ENCODE assay signal across 10 cellular contexts in genomic region chr12:11731042-11731357, GRCh38.
A peak's percentile ranks its signal among the peaks of the same experiment; 100 is the strongest.
DNase-seq lines count a peak whose midpoint lies in the region; ATAC-seq and TF ChIP-seq lines count a peak whose summit lies in the region.
"Had no signal": no experiment of that assay in that cellular context is flagged by ENCODE, and none has a peak within 500 bp of the region (broad histone marks: within the 10 kb centered on the region; RNA-seq: fewer than 3 reads in every experiment).

No MANE protein-coding gene starts in this region.

- TF ChIP-seq CTCF in CD4-positive, alpha-beta T cell (IDR thresholded peaks at IDR 0.05), result no peak
- TF ChIP-seq CTCF in MM.1S (IDR thresholded peaks at IDR 0.05; ENCODE audit: low read length) (no peak), colonic mucosa (IDR thresholded peaks at IDR 0.05) (no peak), prostate gland (IDR thresholded peaks at IDR 0.05) (no peak)

- no peaks in the 10 kb centered on the region for H3K27me3 ChIP-seq in CD4-positive, alpha-beta T cell (ENCODE audit: control insufficient read depth, insufficient read depth, low read length)
- H3K27me3 ChIP-seq in MM.1S (replicated peaks; ENCODE audit: insufficient read depth, low read length) (no peaks in the 10 kb centered on the region), colonic mucosa (no peaks in the 10 kb centered on the region), prostate gland (replicated peaks; ENCODE audit: insufficient read depth) (no peaks in the 10 kb centered on the region)

- H3K27ac ChIP-seq in CD4-positive, alpha-beta T cell (ENCODE audit: low read depth, low read length), result peak overlapping the region; percentile 68
- H3K27ac ChIP-seq in MM.1S (ENCODE audit: low read length) (peak overlapping the region; percentile 89; the same call in 1 of the 2 replicates), colonic mucosa (peak overlapping the region; percentile 78), prostate gland (peak overlapping the region; percentile 31 to 49)

- peaks cover 36% of the 10 kb centered on the region for H3K79me2 ChIP-seq in MM.1S (ENCODE audit: low read length)

- no peaks in the 10 kb centered on the region for H3K9me3 Mint-ChIP-seq in CD4-positive, alpha-beta T cell

- H3F3A ChIP-seq in MM.1S (ENCODE audit: insufficient read depth, low read length), result peaks cover 24% of the 10 kb centered on the region

- peaks cover 2% of the 10 kb centered on the region for H3K36me3 Mint-ChIP-seq in CD4-positive, alpha-beta T cell (ENCODE audit: low read depth)

- no peak for DNase-seq in CD4-positive, alpha-beta T cell
- no peak for DNase-seq in MM.1S
- no peak for DNase-seq in colonic mucosa
- DNase-seq in prostate gland (ENCODE audit: low spot score), result no peak
- no peak for DNase-seq in stimulated activated CD4-positive, alpha-beta T cell treated with anti-CD3 and anti-CD28 coated beads, Interleukin-15, amount 100 ng/mL, for 24 hours
- no peak for DNase-seq in T-helper 9 cell
- no peak for DNase-seq in AG08396 (ENCODE audit: low spot score)
- DNase-seq: NCI-H446 had no signal

- WGBS in prostate gland, result 53% methylated on average over 1 of the region's 1 CpG

- no peaks in the 10 kb centered on the region for H3K9me3 ChIP-seq in CD4-positive, alpha-beta T cell (ENCODE audit: control insufficient read depth, low read length)
- no peaks in the 10 kb centered on the region for H3K9me3 ChIP-seq in MM.1S (replicated peaks; ENCODE audit: insufficient read depth, low read length)
- H3K9me3 ChIP-seq in colonic mucosa, result no peaks in the 10 kb centered on the region
- H3K9me3 ChIP-seq in prostate gland, result no peaks in the 10 kb centered on the region

- peak overlapping the region; percentile 92 for H3K27ac Mint-ChIP-seq in CD4-positive, alpha-beta T cell

- H3K36me3 ChIP-seq in MM.1S (replicated peaks; ENCODE audit: insufficient read depth, low read length), result no peaks in the 10 kb centered on the region
- no peaks in the 10 kb centered on the region for H3K36me3 ChIP-seq in colonic mucosa
- no peaks in the 10 kb centered on the region for H3K36me3 ChIP-seq in prostate gland

- H4K20me1 ChIP-seq in MM.1S (ENCODE audit: insufficient read depth, low read length), result no peaks in the 10 kb centered on the region

- peak overlapping the region; percentile 96 for H3K4me2 ChIP-seq in MM.1S (ENCODE audit: low read depth, low read length)

- no peak for TF ChIP-seq POLR2A in prostate gland (IDR thresholded peaks at IDR 0.05)

- POLR2A ChIA-PET in CD4-positive, alpha-beta T cell (lab: Charles Lee), result interaction anchor here (1.2 to 1.8 kb wide), 2 partner anchors 32 to 81 kb away, joined by 5 to 9 read pairs; partner anchors contain the start of gene ETV6

- intact Hi-C loops in CD4-positive, alpha-beta T cell (cut with DNase I, micrococcal nuclease), result loop anchor here in 1 of 2 experiments (5.0 kb wide), 1 partner anchor 36 kb away; no protein-coding TSS in a partner anchor
- intact Hi-C loops in colonic mucosa (cut with DNase I) (loop anchor here (5.0 kb wide), 1 partner anchor 79 kb away; no protein-coding TSS in a partner anchor), prostate gland (cut with DNase I) (no loop called here)

- H3K4me1 ChIP-seq in MM.1S (ENCODE audit: low read length), result peaks cover 53% of the 10 kb centered on the region
- H3K4me1 ChIP-seq in colonic mucosa, result peaks cover 12% of the 10 kb centered on the region
- H3K4me1 ChIP-seq in prostate gland (replicated peaks), result no peaks in the 10 kb centered on the region

- ATAC-seq in CD4-positive, alpha-beta T cell (ENCODE audit: poor library complexity), result peak; percentile 5
- ATAC-seq in GM21447 (IDR thresholded peaks at IDR 0.05; ENCODE audit: unreplicated experiment), result no peak
- ATAC-seq: K562 had no signal

- CTCF ChIA-PET in CD4-positive, alpha-beta T cell (lab: Charles Lee), result interaction anchor here (0.6 kb wide), 1 partner anchor 109 kb away, joined by 3 read pairs; no protein-coding TSS in a partner anchor

- H3K27me3 Mint-ChIP-seq in CD4-positive, alpha-beta T cell, result no peaks in the 10 kb centered on the region

- H3K9me2 ChIP-seq in MM.1S (replicated peaks; ENCODE audit: insufficient read depth, low read length), result no peaks in the 10 kb centered on the region

- H3K4me3 Mint-ChIP-seq in CD4-positive, alpha-beta T cell, result peak overlapping the region; percentile 53

- no peak overlapping the region for H2AFZ ChIP-seq in MM.1S (ENCODE audit: low read length)

- peaks cover 73% of the 10 kb centered on the region for H3K4me1 Mint-ChIP-seq in CD4-positive, alpha-beta T cell (ENCODE audit: low read depth)

- H3K4me3 ChIP-seq in MM.1S (ENCODE audit: low read length) (peak overlapping the region; percentile 51; the same call in 1 of the 2 replicates), colonic mucosa (no peak overlapping the region), prostate gland (no peak overlapping the region)
- H3K4me3 ChIP-seq: K562 had no signal

- peak overlapping the region; percentile 52; the same call in 1 of the 2 replicates for H3K9ac ChIP-seq in MM.1S (ENCODE audit: low read length)
- H3K9ac ChIP-seq in colonic mucosa (ENCODE audit: low read depth in 2 of 2, low read length in 2 of 2), result peak overlapping the region in 1 of 2 donors; percentile 65
